Comparison of ENCODE assay signal across 15 cellular contexts in the genomic region with DNA sequence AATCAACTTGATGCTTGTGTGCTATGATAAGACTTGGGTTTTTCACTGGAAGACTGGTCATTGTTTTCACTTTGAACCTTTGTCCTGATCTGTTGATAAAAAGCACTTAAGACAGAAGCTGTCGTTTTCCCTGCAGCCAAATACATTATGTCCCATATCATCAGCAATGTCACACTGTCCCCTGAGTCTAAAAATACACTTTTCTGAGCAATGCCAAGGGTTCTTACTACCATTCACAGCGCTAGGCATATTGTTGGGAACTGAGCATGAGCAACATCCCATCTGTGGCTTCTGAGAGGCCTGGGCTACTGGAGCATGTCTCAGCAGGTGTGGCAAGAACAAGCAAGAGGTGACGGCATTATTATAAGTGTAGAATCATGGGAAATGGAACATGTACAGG.
DNase-seq lines count a peak whose midpoint lies in the region; ATAC-seq and TF ChIP-seq lines count a peak whose summit lies in the region.
"Had no signal": no experiment of that assay in that cellular context is flagged by ENCODE, and none has a peak within 500 bp of the region (broad histone marks: within the 10 kb centered on the region; RNA-seq: fewer than 3 reads in every experiment).

No MANE protein-coding gene starts in this region.

- H3K4me3 ChIP-seq in epithelial cell of esophagus (ENCODE audit: low read length) (no peak overlapping the region), upper lobe of right lung (no peak overlapping the region)

- peak; percentile 15 for ATAC-seq in GM18511 (IDR thresholded peaks at IDR 0.05; ENCODE audit: unreplicated experiment)
- no peak for ATAC-seq in upper lobe of right lung
- ATAC-seq in HG02623 (IDR thresholded peaks at IDR 0.05; ENCODE audit: unreplicated experiment) = no peak

- no peaks in the 10 kb centered on the region for H3K9me3 Mint-ChIP-seq in nephron
- H3K9me3 Mint-ChIP-seq: activated CD4-positive, alpha-beta memory T cell treated with anti-CD3 and anti-CD28 coated beads for 36 hours; T-helper 1 cell treated with Interleukin-12 subunit alpha and Interleukin-12 subunit beta and Interleukin-4 antibody, amounts not matched to agents 30 μg/mL and 1 μg/mL, for 36 hours had no signal

- no peak overlapping the region for H3K27ac ChIP-seq in upper lobe of right lung
- H3K27ac ChIP-seq: brain microvascular endothelial cell had no signal

- peaks cover 89% of the 10 kb centered on the region for H3K4me1 Mint-ChIP-seq in nephron

- no peak overlapping the region for H3K4me3 Mint-ChIP-seq in nephron
- H3K4me3 Mint-ChIP-seq: activated CD4-positive, alpha-beta memory T cell treated with anti-CD3 and anti-CD28 coated beads for 36 hours; B cell; stimulated activated naive CD8-positive, alpha-beta T cell treated with anti-CD3 and anti-CD28 coated beads, Interleukin-15, Interleukin-2, amounts not matched to agents 100 ng/mL and 50 ng/mL, for 24 hours; T-helper 1 cell treated with Interleukin-12 subunit alpha and Interleukin-12 subunit beta and Interleukin-4 antibody, amounts not matched to agents 30 μg/mL and 1 μg/mL, for 36 hours had no signal

- no peaks in the 10 kb centered on the region for H3K9me3 ChIP-seq in upper lobe of right lung

- H3K36me3 Mint-ChIP-seq in nephron (ENCODE audit: low read depth) = peaks cover 94% of the 10 kb centered on the region
- H3K36me3 Mint-ChIP-seq: activated CD4-positive, alpha-beta memory T cell treated with anti-CD3 and anti-CD28 coated beads for 36 hours had no signal

- peaks cover 8% of the 10 kb centered on the region for H3K4me1 ChIP-seq in upper lobe of right lung

- no peaks in the 10 kb centered on the region for H3K27me3 Mint-ChIP-seq in nephron (ENCODE audit: low read depth)
- H3K27me3 Mint-ChIP-seq: activated CD4-positive, alpha-beta memory T cell treated with anti-CD3 and anti-CD28 coated beads for 36 hours; B cell; stimulated activated naive CD8-positive, alpha-beta T cell treated with anti-CD3 and anti-CD28 coated beads, Interleukin-15, Interleukin-2, amounts not matched to agents 100 ng/mL and 50 ng/mL, for 24 hours had no signal

- DNase-seq in HPDE6-E6E7 (ENCODE audit: extremely low spot score) = peak; percentile 49
- DNase-seq in epithelial cell of esophagus (ENCODE audit: low read depth) = peak; percentile 91
- DNase-seq in Kasumi-1 (lab: John Stamatoyannopoulos, UW) = no peak
- no peak for DNase-seq in upper lobe of right lung
- DNase-seq in activated T-cell treated with anti-CD3 and anti-CD28 coated beads, Interleukin-2, amount 50 U/mL, for 48 hours = no peak
- DNase-seq: activated CD4-positive, alpha-beta memory T cell treated with anti-CD3 and anti-CD28 coated beads for 36 hours; activated effector memory CD4-positive, alpha-beta T cell treated with anti-CD3 and anti-CD28 coated beads, Interleukin-2, amount 50 U/mL, for 16 hours; brain microvascular endothelial cell; NCI-H2081 had no signal

- intact Hi-C loops in upper lobe of right lung (cut with DNase I) = no loop called here

- H3K36me3 ChIP-seq in upper lobe of right lung = no peaks in the 10 kb centered on the region
- H3K36me3 ChIP-seq: brain microvascular endothelial cell had no signal

- H3K27ac Mint-ChIP-seq in nephron = peak overlapping the region; percentile 39 to 74 (median 64)
- H3K27ac Mint-ChIP-seq: activated CD4-positive, alpha-beta memory T cell treated with anti-CD3 and anti-CD28 coated beads for 36 hours; B cell; stimulated activated naive CD8-positive, alpha-beta T cell treated with anti-CD3 and anti-CD28 coated beads, Interleukin-15, Interleukin-2, amounts not matched to agents 100 ng/mL and 50 ng/mL, for 24 hours; T-helper 1 cell treated with Interleukin-12 subunit alpha and Interleukin-12 subunit beta and Interleukin-4 antibody, amounts not matched to agents 30 μg/mL and 1 μg/mL, for 36 hours had no signal

- H3K27me3 ChIP-seq in upper lobe of right lung = no peaks in the 10 kb centered on the region
- H3K27me3 ChIP-seq: brain microvascular endothelial cell had no signal

- TF ChIP-seq CTCF in epithelial cell of esophagus (IDR thresholded peaks at IDR 0.05; ENCODE audit: insufficient read depth, low read depth, low read length, missing control alignments) (no peak), nephron (IDR thresholded peaks at IDR 0.05; ENCODE audit: unreplicated experiment in 3 of 3) (no peak), upper lobe of right lung (IDR thresholded peaks at IDR 0.05) (no peak)

Comparison
In these comparisons a context has a peak if more than half of its experiments do, and no peak if none do; other contexts are left out.
1. DNase-seq: peak in HPDE6-E6E7 (single experiment) and epithelial cell of esophagus (single experiment); none in Kasumi-1 (0 of 2), upper lobe of right lung (single experiment) and activated T-cell treated with anti-CD3 and anti-CD28 coated beads, Interleukin-2, amount 50 U/mL, for 48 hours (0 of 2).